In the genomic region with DNA sequence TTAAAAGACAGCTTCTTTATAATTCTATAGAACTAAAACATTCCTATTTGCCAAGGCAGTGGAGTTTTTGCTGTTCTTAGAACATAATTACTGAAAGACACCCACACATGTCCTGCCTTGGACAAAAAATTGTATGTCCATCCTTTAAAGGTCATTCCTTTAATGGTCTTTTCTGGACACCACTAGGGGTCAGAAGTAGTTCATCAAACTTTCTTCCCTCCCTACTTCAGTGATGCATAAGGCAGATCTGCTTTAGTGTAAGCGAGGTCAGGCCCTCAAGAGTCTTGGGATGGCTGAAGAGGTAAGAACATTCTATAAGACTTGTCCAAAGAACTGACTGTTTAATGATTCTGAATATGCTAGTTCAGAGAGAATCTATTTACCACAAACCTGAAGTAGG, we compare ENCODE assay signal across 9 cellular contexts. TPM values are rescaled to one million over a fixed set of nuclear protein-coding genes. Genes with fewer than 3 reads are reported as not detected.
DNase-seq lines count a peak whose midpoint lies in the region; ATAC-seq and TF ChIP-seq lines count a peak whose summit lies in the region.
"Had no signal": no experiment of that assay in that cellular context is flagged by ENCODE, and none has a peak within 500 bp of the region (broad histone marks: within the 10 kb centered on the region; RNA-seq: fewer than 3 reads in every experiment).

No MANE protein-coding gene starts in this region.

- 20 to 22% methylated on average over 1 of the region's 1 CpG for WGBS in upper lobe of left lung, 2 donors

- POLR2A ChIA-PET in activated CD8-positive, alpha-beta T cell treated with anti-CD3 and anti-CD28 coated beads for 36 hours (lab: Charles Lee), result no interaction called here
- POLR2A ChIA-PET in activated CD8-positive, alpha-beta T cell treated with anti-CD3 and anti-CD28 coated beads, Interleukin-2, amount 10 ng/mL, durations not matched to agents 7 days and 5 days (lab: Charles Lee), result no interaction called here

- H3K36me3 ChIP-seq in upper lobe of left lung, result no peaks in the 10 kb centered on the region

- TF ChIP-seq POLR2A in upper lobe of left lung (IDR thresholded peaks at IDR 0.05), result no peak

- H3K27me3 ChIP-seq in upper lobe of left lung, result no peaks in the 10 kb centered on the region

- H3K27ac Mint-ChIP-seq in activated CD8-positive, alpha-beta T cell treated with anti-CD3 and anti-CD28 coated beads for 36 hours, result no peak overlapping the region
- H3K27ac Mint-ChIP-seq in activated CD8-positive, alpha-beta T cell treated with anti-CD3 and anti-CD28 coated beads, Interleukin-2, amount 10 ng/mL, durations not matched to agents 7 days and 5 days, result no peak overlapping the region
- H3K27ac Mint-ChIP-seq: dendritic cell treated with granulocyte-macrophage colony-stimulating factor and Interleukin-4, amounts not matched to agents 40 ng/mL and 50 ng/mL, for 4 days had no signal

- CTCF ChIA-PET in activated CD8-positive, alpha-beta T cell treated with anti-CD3 and anti-CD28 coated beads for 36 hours (lab: Charles Lee), result no interaction called here
- CTCF ChIA-PET in activated CD8-positive, alpha-beta T cell treated with anti-CD3 and anti-CD28 coated beads, Interleukin-2, amount 10 ng/mL, durations not matched to agents 7 days and 5 days (lab: Charles Lee), result no interaction called here

- no peak overlapping the region for H3K27ac ChIP-seq in upper lobe of left lung

- TF ChIP-seq EP300 in upper lobe of left lung (IDR thresholded peaks at IDR 0.05), result no peak

- no peak for DNase-seq in activated CD8-positive, alpha-beta T cell treated with anti-CD3 and anti-CD28 coated beads for 36 hours
- no peak for DNase-seq in activated CD8-positive, alpha-beta T cell treated with anti-CD3 and anti-CD28 coated beads, Interleukin-2, amount 10 ng/mL, durations not matched to agents 7 days and 5 days
- peak; percentile 33 for DNase-seq in RPMI8226
- DNase-seq in globus pallidus (ENCODE audit: low spot score), result peak; percentile 10
- DNase-seq in upper lobe of left lung, result no peak
- DNase-seq in left colon, result no peak

- no peaks in the 10 kb centered on the region for H3K36me3 Mint-ChIP-seq in activated CD8-positive, alpha-beta T cell treated with anti-CD3 and anti-CD28 coated beads for 36 hours (ENCODE audit: low read depth)
- no peaks in the 10 kb centered on the region for H3K36me3 Mint-ChIP-seq in activated CD8-positive, alpha-beta T cell treated with anti-CD3 and anti-CD28 coated beads, Interleukin-2, amount 10 ng/mL, durations not matched to agents 7 days and 5 days (ENCODE audit: low read depth)

- H3K9me3 Mint-ChIP-seq in activated CD8-positive, alpha-beta T cell treated with anti-CD3 and anti-CD28 coated beads for 36 hours, result no peaks in the 10 kb centered on the region
- no peaks in the 10 kb centered on the region for H3K9me3 Mint-ChIP-seq in activated CD8-positive, alpha-beta T cell treated with anti-CD3 and anti-CD28 coated beads, Interleukin-2, amount 10 ng/mL, durations not matched to agents 7 days and 5 days (ENCODE audit: insufficient read depth)
- H3K9me3 Mint-ChIP-seq: dendritic cell treated with granulocyte-macrophage colony-stimulating factor and Interleukin-4, amounts not matched to agents 40 ng/mL and 50 ng/mL, for 4 days had no signal

- ATAC-seq in activated CD8-positive, alpha-beta T cell treated with anti-CD3 and anti-CD28 coated beads for 36 hours, result no peak
- ATAC-seq in activated CD8-positive, alpha-beta T cell treated with anti-CD3 and anti-CD28 coated beads, Interleukin-2, amount 10 ng/mL, durations not matched to agents 7 days and 5 days, result no peak
- ATAC-seq in HG02938 (IDR thresholded peaks at IDR 0.05; ENCODE audit: unreplicated experiment) (peak; percentile 82), upper lobe of left lung (ENCODE audit: low FRiP score in 2 of 2) (peak in 1 of 2 donors; percentile 56), HG03571 (IDR thresholded peaks at IDR 0.05; ENCODE audit: unreplicated experiment) (no peak), left colon (no peak)

- intact Hi-C loops in activated CD8-positive, alpha-beta T cell treated with anti-CD3 and anti-CD28 coated beads for 36 hours (cut with micrococcal nuclease), result no loop called here
- intact Hi-C loops in left colon (cut with DNase I, micrococcal nuclease), result no loop called here

- H3K4me3 ChIP-seq in upper lobe of left lung, result no peak overlapping the region

- H3K27me3 Mint-ChIP-seq in activated CD8-positive, alpha-beta T cell treated with anti-CD3 and anti-CD28 coated beads for 36 hours, result peaks cover 1% of the 10 kb centered on the region
- no peaks in the 10 kb centered on the region for H3K27me3 Mint-ChIP-seq in activated CD8-positive, alpha-beta T cell treated with anti-CD3 and anti-CD28 coated beads, Interleukin-2, amount 10 ng/mL, durations not matched to agents 7 days and 5 days (ENCODE audit: low read depth)
- H3K27me3 Mint-ChIP-seq: dendritic cell treated with granulocyte-macrophage colony-stimulating factor and Interleukin-4, amounts not matched to agents 40 ng/mL and 50 ng/mL, for 4 days had no signal

- H3K4me1 Mint-ChIP-seq in activated CD8-positive, alpha-beta T cell treated with anti-CD3 and anti-CD28 coated beads for 36 hours (ENCODE audit: low read depth), result no peaks in the 10 kb centered on the region
- no peaks in the 10 kb centered on the region for H3K4me1 Mint-ChIP-seq in activated CD8-positive, alpha-beta T cell treated with anti-CD3 and anti-CD28 coated beads, Interleukin-2, amount 10 ng/mL, durations not matched to agents 7 days and 5 days (ENCODE audit: low read depth)

- peak; percentile 23 for TF ChIP-seq CTCF in activated CD8-positive, alpha-beta T cell treated with anti-CD3 and anti-CD28 coated beads for 36 hours (IDR thresholded peaks at IDR 0.05)
- TF ChIP-seq CTCF in upper lobe of left lung (IDR thresholded peaks at IDR 0.05), result peak in 4 of 6 experiments; percentile 7 to 40 (median 30)

- no peaks in the 10 kb centered on the region for H3K4me1 ChIP-seq in upper lobe of left lung

- H3K9me3 ChIP-seq in upper lobe of left lung, result no peaks in the 10 kb centered on the region

- no peak overlapping the region for H3K4me3 Mint-ChIP-seq in activated CD8-positive, alpha-beta T cell treated with anti-CD3 and anti-CD28 coated beads for 36 hours
- no peak overlapping the region for H3K4me3 Mint-ChIP-seq in activated CD8-positive, alpha-beta T cell treated with anti-CD3 and anti-CD28 coated beads, Interleukin-2, amount 10 ng/mL, durations not matched to agents 7 days and 5 days
- H3K4me3 Mint-ChIP-seq: dendritic cell treated with granulocyte-macrophage colony-stimulating factor and Interleukin-4, amounts not matched to agents 40 ng/mL and 50 ng/mL, for 4 days had no signal

RNA-seq across cellular contexts. Expression of gene OR51V1, which starts 4.3 kb away (rescaled TPM):
- total RNA-seq in activated CD8-positive, alpha-beta T cell treated with anti-CD3 and anti-CD28 coated beads for 36 hours, result not detected
- total RNA-seq in activated CD8-positive, alpha-beta T cell treated with anti-CD3 and anti-CD28 coated beads, Interleukin-2, amount 10 ng/mL, durations not matched to agents 7 days and 5 days, result not detected
- total RNA-seq in upper lobe of left lung (not detected), left colon (not detected)

RNA-seq across cellular contexts. Expression of gene HBB, which starts 22.1 kb away (rescaled TPM):
- total RNA-seq in activated CD8-positive, alpha-beta T cell treated with anti-CD3 and anti-CD28 coated beads for 36 hours, result not detected
- not detected for total RNA-seq in activated CD8-positive, alpha-beta T cell treated with anti-CD3 and anti-CD28 coated beads, Interleukin-2, amount 10 ng/mL, durations not matched to agents 7 days and 5 days
- total RNA-seq in upper lobe of left lung (1,000 to 10,000 TPM in 2 of 6 donors, 100 to 1,000 TPM in 2, 10 to 100 TPM in 2; 26.2 to 1,949 (median 399) TPM), left colon (10 to 100 TPM in 1 of 2 donors, 1 to 10 TPM in 1; 9.3 to 25.8 TPM)

RNA-seq across cellular contexts. Expression of gene HBD, which starts 29.5 kb away (rescaled TPM):
- total RNA-seq in activated CD8-positive, alpha-beta T cell treated with anti-CD3 and anti-CD28 coated beads for 36 hours, result not detected
- not detected for total RNA-seq in activated CD8-positive, alpha-beta T cell treated with anti-CD3 and anti-CD28 coated beads, Interleukin-2, amount 10 ng/mL, durations not matched to agents 7 days and 5 days
- total RNA-seq in upper lobe of left lung, result 1 to 10 TPM in 1 of 6 donors, not detected in 5; 7.2 TPM
- total RNA-seq in left colon, result not detected

RNA-seq across cellular contexts. Expression of gene HBG1, which starts 44.9 kb away (rescaled TPM):
- not detected for total RNA-seq in activated CD8-positive, alpha-beta T cell treated with anti-CD3 and anti-CD28 coated beads for 36 hours
- not detected for total RNA-seq in activated CD8-positive, alpha-beta T cell treated with anti-CD3 and anti-CD28 coated beads, Interleukin-2, amount 10 ng/mL, durations not matched to agents 7 days and 5 days
- total RNA-seq in upper lobe of left lung (1 to 10 TPM in 2 of 6 donors, not detected in 4; 2.9 to 4.6 TPM), left colon (not detected)

RNA-seq across cellular contexts. Expression of gene HBG2, which starts 49.8 kb away (rescaled TPM):
- total RNA-seq in activated CD8-positive, alpha-beta T cell treated with anti-CD3 and anti-CD28 coated beads for 36 hours, result not detected
- total RNA-seq in activated CD8-positive, alpha-beta T cell treated with anti-CD3 and anti-CD28 coated beads, Interleukin-2, amount 10 ng/mL, durations not matched to agents 7 days and 5 days, result not detected
- total RNA-seq in upper lobe of left lung, result 10 to 100 TPM in 1 of 6 donors, 1 to 10 TPM in 1, not detected in 4; 10.0 to 15.8 TPM
- total RNA-seq in left colon, result not detected

Comparison
In these comparisons a context has a peak if more than half of its experiments do, and no peak if none do; other contexts are left out.
1. DNase-seq: peak in RPMI8226 (single experiment) and globus pallidus (single experiment); none in activated CD8-positive, alpha-beta T cell treated with anti-CD3 and anti-CD28 coated beads for 36 hours (single experiment), activated CD8-positive, alpha-beta T cell treated with anti-CD3 and anti-CD28 coated beads, Interleukin-2, amount 10 ng/mL, durations not matched to agents 7 days and 5 days (single experiment), upper lobe of left lung (0 of 2) and left colon (0 of 2).